In the genomic region with DNA sequence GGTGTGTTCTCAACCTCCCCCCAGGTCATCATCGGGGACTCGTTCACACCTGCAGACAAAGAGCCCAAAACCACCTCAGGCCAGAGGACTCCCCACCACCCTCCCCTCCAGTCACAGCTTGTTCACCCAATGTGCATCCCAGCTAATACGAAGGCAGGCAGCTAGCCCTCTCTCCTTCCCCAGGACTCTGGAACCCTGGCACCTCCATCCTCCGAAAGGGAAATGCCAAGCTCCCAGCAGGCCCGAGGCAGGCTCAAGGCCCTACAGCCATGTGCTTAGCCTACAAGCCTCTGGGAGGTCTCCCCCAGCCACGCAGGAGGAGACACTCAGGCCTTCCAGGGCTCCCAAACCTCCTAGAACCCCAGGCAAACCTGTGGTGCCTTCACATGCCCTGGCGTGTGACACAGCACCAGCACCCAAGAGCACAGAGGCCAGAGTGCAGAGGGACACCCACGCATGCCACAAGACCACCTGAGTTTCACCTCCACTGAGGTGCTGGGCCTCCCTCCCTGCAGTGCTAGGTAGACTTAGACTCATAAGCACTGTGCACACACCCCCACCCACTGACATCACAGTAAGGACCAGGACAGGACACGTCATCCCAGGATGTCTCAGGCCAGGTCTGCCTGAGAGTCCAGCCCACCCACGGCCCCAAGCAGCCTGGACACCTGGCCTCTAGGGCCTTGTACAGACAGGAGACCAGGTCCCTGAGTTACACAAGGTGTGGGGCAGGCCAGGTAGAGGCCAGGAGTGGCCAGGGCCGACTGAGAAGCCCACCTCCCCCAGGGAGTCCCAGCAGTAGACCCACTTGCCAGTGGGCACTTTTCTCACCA, we compare ENCODE assay signal across 2 cellular contexts.
TF ChIP-seq lines count a peak whose summit lies in the region.

No MANE protein-coding gene starts in this region.

TF ChIP-seq in HEK293, 187 proteins besides CTCF, POLR2A, EP300 and RAD21:
- TF ChIP-seq ZIC2 (tag by site-specific recombination; IDR thresholded peaks at IDR 0.05) (peak; percentile 56), KLF7 (tag by site-specific recombination; IDR thresholded peaks at IDR 0.05; ENCODE audit: borderline replicate concordance) (no peak), TRIM28 (IDR thresholded peaks at IDR 0.05; ENCODE audit: borderline replicate concordance, low read length) (no peak), ZNF792 (tag by site-specific recombination; IDR thresholded peaks at IDR 0.05) (no peak), ZNF664 (tag by site-specific recombination; IDR thresholded peaks at IDR 0.05) (no peak)
- TF ChIP-seq, protein P1, sequence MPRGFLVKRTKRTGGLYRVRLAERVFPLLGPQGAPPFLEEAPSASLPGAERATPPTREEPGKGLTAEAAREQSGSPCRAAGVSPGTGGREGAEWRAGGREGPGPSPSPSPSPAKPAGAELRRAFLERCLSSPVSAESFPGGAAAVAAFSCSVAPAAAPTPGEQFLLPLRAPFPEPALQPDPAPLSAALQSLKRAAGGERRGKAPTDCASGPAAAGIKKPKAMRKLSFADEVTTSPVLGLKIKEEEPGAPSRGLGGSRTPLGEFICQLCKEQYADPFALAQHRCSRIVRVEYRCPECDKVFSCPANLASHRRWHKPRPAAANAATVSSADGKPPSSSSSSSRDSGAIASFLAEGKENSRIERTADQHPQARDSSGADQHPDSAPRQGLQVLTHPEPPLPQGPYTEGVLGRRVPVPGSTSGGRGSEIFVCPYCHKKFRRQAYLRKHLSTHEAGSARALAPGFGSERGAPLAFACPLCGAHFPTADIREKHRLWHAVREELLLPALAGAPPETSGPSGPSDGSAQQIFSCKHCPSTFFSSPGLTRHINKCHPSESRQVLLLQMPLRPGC (tag by site-specific recombination; IDR thresholded peaks at IDR 0.05), result no peak
- TF ChIP-seq, protein P2, sequence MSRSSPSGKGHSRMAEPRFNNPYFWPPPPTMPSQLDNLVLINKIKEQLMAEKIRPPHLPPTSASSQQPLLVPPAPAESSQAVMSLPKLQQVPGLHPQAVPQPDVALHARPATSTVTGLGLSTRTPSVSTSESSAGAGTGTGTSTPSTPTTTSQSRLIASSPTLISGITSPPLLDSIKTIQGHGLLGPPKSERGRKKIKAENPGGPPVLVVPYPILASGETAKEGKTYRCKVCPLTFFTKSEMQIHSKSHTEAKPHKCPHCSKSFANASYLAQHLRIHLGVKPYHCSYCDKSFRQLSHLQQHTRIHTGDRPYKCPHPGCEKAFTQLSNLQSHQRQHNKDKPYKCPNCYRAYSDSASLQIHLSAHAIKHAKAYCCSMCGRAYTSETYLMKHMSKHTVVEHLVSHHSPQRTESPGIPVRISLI (tag by site-specific recombination; IDR thresholded peaks at IDR 0.05), result no peak
- TF ChIP-seq, protein P3, sequence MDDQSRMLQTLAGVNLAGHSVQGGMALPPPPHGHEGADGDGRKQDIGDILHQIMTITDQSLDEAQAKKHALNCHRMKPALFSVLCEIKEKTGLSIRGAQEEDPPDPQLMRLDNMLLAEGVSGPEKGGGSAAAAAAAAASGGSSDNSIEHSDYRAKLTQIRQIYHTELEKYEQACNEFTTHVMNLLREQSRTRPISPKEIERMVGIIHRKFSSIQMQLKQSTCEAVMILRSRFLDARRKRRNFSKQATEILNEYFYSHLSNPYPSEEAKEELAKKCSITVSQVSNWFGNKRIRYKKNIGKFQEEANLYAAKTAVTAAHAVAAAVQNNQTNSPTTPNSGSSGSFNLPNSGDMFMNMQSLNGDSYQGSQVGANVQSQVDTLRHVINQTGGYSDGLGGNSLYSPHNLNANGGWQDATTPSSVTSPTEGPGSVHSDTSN (CRISPR knock-in tag; IDR thresholded peaks at IDR 0.05), result no peak

TF ChIP-seq in H1, 55 proteins besides CTCF, POLR2A, EP300 and RAD21:
- no peak for TF ChIP-seq RNF2 (IDR thresholded peaks at IDR 0.05; ENCODE audit: borderline replicate concordance, low read depth, low read length, missing control alignments, poor library complexity, severe bottlenecking)
- TF ChIP-seq CBX8 (IDR thresholded peaks at IDR 0.05; ENCODE audit: borderline replicate concordance, low read depth, low read length), result no peak
- TF ChIP-seq SIRT6 (IDR thresholded peaks at IDR 0.05; ENCODE audit: low read length), result no peak
- TF ChIP-seq MAFK (IDR thresholded peaks at IDR 0.05; ENCODE audit: low read depth, low read length), result no peak
- TF ChIP-seq EGR1 (IDR thresholded peaks at IDR 0.05; ENCODE audit: borderline replicate concordance, low read depth, low read length), result no peak
- TF ChIP-seq SP2 (IDR thresholded peaks at IDR 0.05; ENCODE audit: low read length), result no peak
- TF ChIP-seq BACH1 (IDR thresholded peaks at IDR 0.05; ENCODE audit: low read length), result no peak
- no peak for TF ChIP-seq TAF1 (IDR thresholded peaks at IDR 0.05; ENCODE audit: low read depth, low read length)
- TF ChIP-seq TBP (IDR thresholded peaks at IDR 0.05; ENCODE audit: low read depth, low read length), result no peak
- TF ChIP-seq ASH2L (IDR thresholded peaks at IDR 0.05; ENCODE audit: low read length), result no peak
- no peak for TF ChIP-seq SIN3A (conservative IDR thresholded peaks at IDR 0.05 in 1 of 2, IDR thresholded peaks at IDR 0.05 in 1 of 2; ENCODE audit: low read depth in 1 of 2, low read length in 2 of 2)
- TF ChIP-seq CHD1 (IDR thresholded peaks at IDR 0.05; ENCODE audit: low read depth, low read length), result no peak
- no peak for TF ChIP-seq SUZ12 (IDR thresholded peaks at IDR 0.05; ENCODE audit: low read length)
